In the genomic region with DNA sequence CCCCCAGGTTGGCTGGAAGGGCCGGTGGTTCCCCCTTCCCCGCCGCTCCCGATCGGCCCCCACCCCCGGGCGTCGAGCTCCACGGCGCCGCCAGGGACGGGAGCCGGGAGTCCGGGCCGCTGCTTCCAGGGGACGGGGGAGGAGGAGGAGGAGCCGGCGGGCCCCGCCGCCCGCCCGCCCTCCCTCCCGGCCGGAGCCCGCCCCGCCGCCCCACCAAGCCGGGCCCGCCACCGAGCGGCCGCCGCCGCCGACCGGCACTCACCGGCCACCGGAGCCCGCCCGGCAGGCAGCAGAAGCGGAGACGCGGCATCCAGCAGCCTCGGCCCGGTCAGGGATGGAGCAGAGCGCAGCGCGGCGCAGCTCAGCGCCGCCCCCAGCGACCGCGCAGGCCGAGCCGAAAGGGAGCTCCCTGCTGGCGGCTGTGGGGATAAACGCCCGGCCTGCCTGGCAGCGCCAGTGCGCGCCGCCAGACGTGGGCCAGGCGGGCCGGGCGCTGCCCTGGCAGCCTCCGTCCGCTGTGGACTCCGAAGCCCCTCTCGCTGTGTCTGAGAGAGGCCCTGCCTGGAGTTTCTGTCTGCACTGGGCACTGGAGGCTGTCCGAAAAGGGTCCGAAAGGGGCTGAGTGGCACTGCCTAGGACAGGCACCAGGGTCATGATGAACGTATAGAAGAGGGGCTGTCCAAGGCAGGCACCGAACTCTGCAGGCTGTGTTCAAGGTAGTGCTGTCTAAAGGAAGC, we compare ENCODE assay signal across 8 cellular contexts. TPM values are rescaled to one million over a fixed set of nuclear protein-coding genes. Genes with fewer than 3 reads are reported as not detected.
A peak's percentile ranks its signal among the peaks of the same experiment; 100 is the strongest.
DNase-seq lines count a peak whose midpoint lies in the region; ATAC-seq, FAIRE-seq and TF ChIP-seq lines count a peak whose summit lies in the region.

A gene with protein sequence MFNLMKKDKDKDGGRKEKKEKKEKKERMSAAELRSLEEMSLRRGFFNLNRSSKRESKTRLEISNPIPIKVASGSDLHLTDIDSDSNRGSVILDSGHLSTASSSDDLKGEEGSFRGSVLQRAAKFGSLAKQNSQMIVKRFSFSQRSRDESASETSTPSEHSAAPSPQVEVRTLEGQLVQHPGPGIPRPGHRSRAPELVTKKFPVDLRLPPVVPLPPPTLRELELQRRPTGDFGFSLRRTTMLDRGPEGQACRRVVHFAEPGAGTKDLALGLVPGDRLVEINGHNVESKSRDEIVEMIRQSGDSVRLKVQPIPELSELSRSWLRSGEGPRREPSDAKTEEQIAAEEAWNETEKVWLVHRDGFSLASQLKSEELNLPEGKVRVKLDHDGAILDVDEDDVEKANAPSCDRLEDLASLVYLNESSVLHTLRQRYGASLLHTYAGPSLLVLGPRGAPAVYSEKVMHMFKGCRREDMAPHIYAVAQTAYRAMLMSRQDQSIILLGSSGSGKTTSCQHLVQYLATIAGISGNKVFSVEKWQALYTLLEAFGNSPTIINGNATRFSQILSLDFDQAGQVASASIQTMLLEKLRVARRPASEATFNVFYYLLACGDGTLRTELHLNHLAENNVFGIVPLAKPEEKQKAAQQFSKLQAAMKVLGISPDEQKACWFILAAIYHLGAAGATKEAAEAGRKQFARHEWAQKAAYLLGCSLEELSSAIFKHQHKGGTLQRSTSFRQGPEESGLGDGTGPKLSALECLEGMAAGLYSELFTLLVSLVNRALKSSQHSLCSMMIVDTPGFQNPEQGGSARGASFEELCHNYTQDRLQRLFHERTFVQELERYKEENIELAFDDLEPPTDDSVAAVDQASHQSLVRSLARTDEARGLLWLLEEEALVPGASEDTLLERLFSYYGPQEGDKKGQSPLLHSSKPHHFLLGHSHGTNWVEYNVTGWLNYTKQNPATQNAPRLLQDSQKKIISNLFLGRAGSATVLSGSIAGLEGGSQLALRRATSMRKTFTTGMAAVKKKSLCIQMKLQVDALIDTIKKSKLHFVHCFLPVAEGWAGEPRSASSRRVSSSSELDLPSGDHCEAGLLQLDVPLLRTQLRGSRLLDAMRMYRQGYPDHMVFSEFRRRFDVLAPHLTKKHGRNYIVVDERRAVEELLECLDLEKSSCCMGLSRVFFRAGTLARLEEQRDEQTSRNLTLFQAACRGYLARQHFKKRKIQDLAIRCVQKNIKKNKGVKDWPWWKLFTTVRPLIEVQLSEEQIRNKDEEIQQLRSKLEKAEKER (N-terminal part only) (minus strand): TSS at position 348 of the 737 bp plus-strand sequence. CDS start 13,458 bp downstream, outside the sequence.

- H3K4me3 ChIP-seq in KMS-11 (IDR thresholded peaks at IDR 0.05; ENCODE audit: insufficient read depth, low read depth, low read length) (no peak within 1 kb of the TSS), SJSA1 (peak within 1 kb of the TSS; percentile 52), neuronal stem cell (ENCODE audit: low read length in 2 of 2) (peak within 1 kb of the TSS; percentile 60 to 87)

- peaks cover 6% of the 10 kb centered on the region for H3K79me1 ChIP-seq in neuronal stem cell (ENCODE audit: low read depth, low read length)

- H3K79me2 ChIP-seq in KMS-11 (ENCODE audit: insufficient read depth, low read depth) = no peaks in the 10 kb centered on the region

- peak within 1 kb of the TSS; percentile 9 for H3K14ac ChIP-seq in neuronal stem cell (ENCODE audit: low read length)

- H3K4ac ChIP-seq in neuronal stem cell (ENCODE audit: low read length) = peak within 1 kb of the TSS; percentile 38

- TF ChIP-seq CTCF in KMS-11 (conservative IDR thresholded peaks at IDR 0.05; ENCODE audit: low read depth, low read length) = peak; percentile 54
- TF ChIP-seq CTCF in subcutaneous adipose tissue (IDR thresholded peaks at IDR 0.05; ENCODE audit: low read depth) = no peak

- no CpG with 5 or more reads among the region's 75 CpGs for WGBS in neuronal stem cell (ENCODE audit: extremely low coverage in 2 of 2, insufficient read length in 2 of 2, insufficient replicate concordance in 1 of 2), 2 donors

- no peak within 1 kb of the TSS; the same call in 1 of the 2 replicates for H3K9ac ChIP-seq in KMS-11
- peak within 1 kb of the TSS; percentile 77 for H3K9ac ChIP-seq in neuronal stem cell (ENCODE audit: low read depth, low read length, poor library complexity)

- peak; percentile 64 for ATAC-seq in GM21576 (IDR thresholded peaks at IDR 0.05; ENCODE audit: unreplicated experiment)

- H3K9me3 ChIP-seq in SJSA1 (replicated peaks) (no peaks in the 10 kb centered on the region), neuronal stem cell (replicated peaks in 1 of 2; ENCODE audit: control insufficient read depth in 2 of 2, insufficient read depth in 1 of 2, low read depth in 1 of 2, low read length in 2 of 2) (peaks cover 0 to 10% of the 10 kb centered on the region in 2 donors)

- peak within 1 kb of the TSS; percentile 92 for H2AFZ ChIP-seq in KMS-11 (ENCODE audit: low read depth)
- H2AFZ ChIP-seq in neuronal stem cell (ENCODE audit: low read length) = peak within 1 kb of the TSS; percentile 95

- H3K4me1 ChIP-seq in KMS-11 (ENCODE audit: low read depth, poor library complexity, severe bottlenecking) (peaks cover 18% of the 10 kb centered on the region), SJSA1 (replicated peaks) (peaks cover 42% of the 10 kb centered on the region), neuronal stem cell (ENCODE audit: control insufficient read depth in 2 of 2, insufficient read depth in 1 of 2, low read depth in 1 of 2, low read length in 2 of 2) (peaks cover 24 to 37% of the 10 kb centered on the region in 2 donors)

- peak within 1 kb of the TSS; percentile 78 for H3K4me2 ChIP-seq in KMS-11
- H3K4me2 ChIP-seq in neuronal stem cell (ENCODE audit: insufficient read depth, low read length, poor library complexity, severe bottlenecking) = peak within 1 kb of the TSS; percentile 79

- H2BK120ac ChIP-seq in neuronal stem cell (ENCODE audit: low read depth, low read length) = peak within 1 kb of the TSS; percentile 96

- no peak for FAIRE-seq in frontal cortex (lab: Jason Lieb, UNC)

- no peak within 1 kb of the TSS for H3K27ac ChIP-seq in KMS-11
- 0 out of 2 replicates have a peak within 1 kb of the TSS, but pooled peaks have one; percentile 9 for H3K27ac ChIP-seq in SJSA1
- peak within 1 kb of the TSS; percentile 73 for H3K27ac ChIP-seq in neuronal stem cell (replicated peaks; ENCODE audit: low read length)

- peak; percentile 63 for DNase-seq in DMS153 (lab: John Stamatoyannopoulos, UW)
- DNase-seq in SJSA1 (ENCODE audit: low read depth in 1 of 2, low spot score in 2 of 2) = peak; percentile 70 to 72
- DNase-seq in activated naive CD4-positive, alpha-beta T cell (lab: John Stamatoyannopoulos, UW) = peak; percentile 38 to 74 (median 63)
- DNase-seq in frontal cortex (ENCODE audit: low spot score in 2 of 2) = peak; percentile 88 to 92
- DNase-seq in neuronal stem cell (ENCODE audit: low spot score) = peak; percentile 76

- peak within 1 kb of the TSS; percentile 30 for H2BK12ac ChIP-seq in neuronal stem cell (ENCODE audit: low read length)

- no peaks in the 10 kb centered on the region for H3K36me3 ChIP-seq in KMS-11 (ENCODE audit: insufficient read depth)
- 0 out of 2 replicates have a peak, but pooled peaks cover 3% of the 10 kb centered on the region for H3K36me3 ChIP-seq in SJSA1
- H3K36me3 ChIP-seq in neuronal stem cell (replicated peaks in 1 of 2; ENCODE audit: control insufficient read depth in 2 of 2, insufficient read depth in 2 of 2, low read length in 2 of 2) = no peaks in the 10 kb centered on the region

- H2BK15ac ChIP-seq in neuronal stem cell (ENCODE audit: low read length) = peak within 1 kb of the TSS; percentile 91

- peak within 1 kb of the TSS; percentile 95 for H3K18ac ChIP-seq in neuronal stem cell (ENCODE audit: low read length)

- no peaks in the 10 kb centered on the region for H4K20me1 ChIP-seq in KMS-11 (ENCODE audit: insufficient read depth)

- H2AK5ac ChIP-seq in neuronal stem cell (ENCODE audit: low read depth, low read length) = peak within 1 kb of the TSS; percentile 37

- H4K91ac ChIP-seq in neuronal stem cell (ENCODE audit: low read depth, low read length, poor library complexity) = no peak within 1 kb of the TSS

- H2BK5ac ChIP-seq in neuronal stem cell (ENCODE audit: low read length) = peak within 1 kb of the TSS; percentile 82

- peak within 1 kb of the TSS; percentile 20 for H4K8ac ChIP-seq in neuronal stem cell (ENCODE audit: low read depth, low read length)

- H3K23ac ChIP-seq in neuronal stem cell (ENCODE audit: low read depth, low read length, poor library complexity) = peak within 1 kb of the TSS; percentile 57

- H3K27me3 ChIP-seq in KMS-11 (ENCODE audit: insufficient read depth, low read depth) (0 out of 2 replicates have a peak, but pooled peaks cover 3% of the 10 kb centered on the region), SJSA1 (replicated peaks) (no peaks in the 10 kb centered on the region), neuronal stem cell (ENCODE audit: control insufficient read depth in 3 of 3, insufficient read depth in 3 of 3, low read depth in 1 of 3, low read length in 3 of 3) (peaks cover 0 to 11% (median 10%) of the 10 kb centered on the region in 3 experiments)

RNA-seq across cellular contexts. Expression of the gene that starts here (rescaled TPM):
- 13.4 and 43.5 TPM in 2 replicates for total RNA-seq in SJSA1 (2014; rRNA removed; shearing (Covaris generic))
- total RNA-seq in frontal cortex (57.9 TPM), subcutaneous adipose tissue (10 to 100 TPM; 14.5 to 72.3 (median 50.8) TPM)
- 12.3 TPM for polyA plus RNA-seq in neuronal stem cell (2013, experiment 1 of 2)
- 12.3 TPM for polyA plus RNA-seq in neuronal stem cell (2013, experiment 2 of 2)
